In genomic region chr14:50532502-50533313, GRCh38 we compare ENCODE assay signal across 8 cellular contexts. TPM values are rescaled to one million over a fixed set of nuclear protein-coding genes. Genes with fewer than 3 reads are reported as not detected.
A peak's percentile ranks its signal among the peaks of the same experiment; 100 is the strongest.
DNase-seq lines count a peak whose midpoint lies in the region; ATAC-seq and TF ChIP-seq lines count a peak whose summit lies in the region.

TSS of gene MAP4K5 (minus strand) at chr14:50532569. CDS start at chr14:50532049, 520 bp downstream.

- H3K27me3 ChIP-seq in osteoblast (ENCODE audit: insufficient read depth, low read length): no peaks in the 10 kb centered on the region
- H3K27me3 ChIP-seq in testis: no peaks in the 10 kb centered on the region

- DNase-seq in NB4 (ENCODE audit: low read depth): peak; percentile 95
- DNase-seq in SKM-1 (lab: John Stamatoyannopoulos, UW; ENCODE audit: unreplicated experiment): peak; percentile 73
- DNase-seq in activated naive CD4-positive, alpha-beta T cell treated with anti-CD3 and anti-CD28 coated beads, Interleukin-2, amount 50 U/mL, for 72 hours (ENCODE audit: low spot score in 2 of 2): peak; percentile 86 to 87
- DNase-seq in glomerular visceral epithelial cell (ENCODE audit: extremely low spot score): peak; percentile 93
- peak; percentile 97 for DNase-seq in osteoblast (ENCODE audit: insufficient read length, low spot score, missing footprints)
- peak; percentile 93 for DNase-seq in testis

- H3K79me2 ChIP-seq in osteoblast (ENCODE audit: insufficient read depth, low read length): peaks cover 48% of the 10 kb centered on the region

- H3K4me2 ChIP-seq in osteoblast (ENCODE audit: insufficient read depth, low read length): peak within 1 kb of the TSS; percentile 96

- peak; percentile 51 for TF ChIP-seq POLR2A in GM10847 (IDR thresholded peaks at IDR 0.05; ENCODE audit: extremely low read depth, insufficient read length)
- TF ChIP-seq POLR2A in NB4 (IDR thresholded peaks at IDR 0.05; ENCODE audit: extremely low read depth, insufficient read length): peak; percentile 60
- no peak for TF ChIP-seq POLR2A in testis (IDR thresholded peaks at IDR 0.05)

- H3K4me1 ChIP-seq in osteoblast (ENCODE audit: insufficient read depth, low read length): peaks cover 33% of the 10 kb centered on the region
- H3K4me1 ChIP-seq in testis: peaks cover 8% of the 10 kb centered on the region

- peak within 1 kb of the TSS; percentile 61 to 81 for H3K27ac Mint-ChIP-seq in activated naive CD4-positive, alpha-beta T cell treated with anti-CD3 and anti-CD28 coated beads, Interleukin-2, amount 50 U/mL, for 72 hours

- intact Hi-C loops in testis (cut with DNase I; ENCODE audit: low total_unique reads): loop anchor here (10.0 kb wide), 1 partner anchor 218 kb away; the partner anchor contains the start of genes DMAC2L and L2HGDH

- H3K36me3 ChIP-seq in osteoblast (ENCODE audit: insufficient read depth, low read length) (no peaks in the 10 kb centered on the region), testis (ENCODE audit: low read depth, missing control alignments) (no peaks in the 10 kb centered on the region)

- ATAC-seq in HG02571 (IDR thresholded peaks at IDR 0.05; ENCODE audit: unreplicated experiment): peak; percentile 96
- peak; percentile 97 to 98 for ATAC-seq in activated naive CD4-positive, alpha-beta T cell treated with anti-CD3 and anti-CD28 coated beads, Interleukin-2, amount 50 U/mL, for 72 hours

- TF ChIP-seq CTCF in NB4 (IDR thresholded peaks at IDR 0.05; ENCODE audit: low read depth, low read length) (peak; percentile 65), osteoblast (IDR thresholded peaks at IDR 0.05; ENCODE audit: extremely low read depth, low read depth, low read length) (peak; percentile 76), testis (IDR thresholded peaks at IDR 0.05) (peak; percentile 82 to 92 (median 91))

- 1% methylated on average over 19 to 28 of the region's 61 CpGs for WGBS in testis, 2 donors

- peaks cover 0 to 11% of the 10 kb centered on the region in 2 donors for H3K9me3 Mint-ChIP-seq in activated naive CD4-positive, alpha-beta T cell treated with anti-CD3 and anti-CD28 coated beads, Interleukin-2, amount 50 U/mL, for 72 hours

- H3K4me3 ChIP-seq in NB4 (ENCODE audit: low read depth, low read length) (peak within 1 kb of the TSS; percentile 81), osteoblast (ENCODE audit: insufficient read depth, low read length) (peak within 1 kb of the TSS; percentile 85), testis (peak within 1 kb of the TSS; percentile 96)

- no peaks in the 10 kb centered on the region for H4K20me1 ChIP-seq in osteoblast (ENCODE audit: insufficient read depth, low read length)

- H3K9me3 ChIP-seq in osteoblast (ENCODE audit: low read depth, low read length) (no peaks in the 10 kb centered on the region), testis (no peaks in the 10 kb centered on the region)

- H2AFZ ChIP-seq in osteoblast (ENCODE audit: low read length): peak within 1 kb of the TSS; percentile 97

- H3K27ac ChIP-seq in osteoblast (ENCODE audit: low read depth, low read length) (peak within 1 kb of the TSS; percentile 86), testis (peak within 1 kb of the TSS; percentile 98)

- H3K36me3 Mint-ChIP-seq in activated naive CD4-positive, alpha-beta T cell treated with anti-CD3 and anti-CD28 coated beads, Interleukin-2, amount 50 U/mL, for 72 hours: peaks cover 6 to 15% of the 10 kb centered on the region in 2 donors

RNA-seq across cellular contexts. Expression of gene MAP4K5, which starts in this region (rescaled TPM):
- 10 to 100 TPM; 16.8 to 17.8 TPM for total RNA-seq in activated naive CD4-positive, alpha-beta T cell treated with anti-CD3 and anti-CD28 coated beads, Interleukin-2, amount 50 U/mL, for 72 hours
- total RNA-seq in osteoblast (105 and 134 TPM in 2 replicates), testis (10 to 100 TPM; 60.4 to 67.0 TPM)
- polyA plus RNA-seq in testis (ENCODE audit: insufficient read depth, low read depth, low replicate concordance): 15.2 TPM

Comparison
In these comparisons a context has a peak if more than half of its experiments do, and no peak if none do; other contexts are left out.
1. Peak in every context shown above with its lines: DNase-seq, ATAC-seq, H3K4me3 ChIP-seq and H3K27ac ChIP-seq.